Comparison of ENCODE assay signal across 17 cellular contexts in the genomic region with DNA sequence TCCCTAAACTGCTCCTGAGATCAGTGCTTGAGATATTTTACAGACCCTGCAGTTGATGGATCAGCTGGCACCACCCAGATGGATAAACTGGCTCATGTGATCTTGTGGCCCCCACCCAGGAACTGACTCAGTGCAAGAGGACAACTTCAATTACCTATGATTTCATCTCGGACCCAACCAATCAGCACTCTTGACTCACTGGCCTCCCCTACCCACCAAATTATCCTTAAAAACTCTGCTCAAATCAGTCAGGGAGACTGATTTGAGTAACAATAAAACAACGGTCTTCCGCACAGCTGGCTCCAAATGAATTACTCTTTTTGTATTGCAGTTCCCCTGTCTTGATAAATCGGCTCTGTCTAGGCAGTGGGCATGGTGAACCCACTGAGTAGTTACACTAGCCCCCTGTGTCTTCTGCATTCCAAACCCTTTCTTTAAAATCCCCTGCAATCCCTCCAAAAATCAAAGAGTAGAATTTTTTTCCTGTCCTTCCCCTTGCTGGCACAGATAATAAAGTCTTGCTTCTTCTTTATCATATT. TPM values are rescaled to one million over a fixed set of nuclear protein-coding genes. Genes with fewer than 3 reads are reported as not detected.
DNase-seq lines count a peak whose midpoint lies in the region; FAIRE-seq and TF ChIP-seq lines count a peak whose summit lies in the region.
"Had no signal": no experiment of that assay in that cellular context is flagged by ENCODE, and none has a peak within 500 bp of the region (broad histone marks: within the 10 kb centered on the region; RNA-seq: fewer than 3 reads in every experiment).

No MANE protein-coding gene starts in this region.

- no peak overlapping the region for H3K23ac ChIP-seq in H1 (ENCODE audit: insufficient read length)
- H3K23ac ChIP-seq in mesendoderm (ENCODE audit: low read length): no peak overlapping the region

- no peaks in the 10 kb centered on the region for H3K27me3 Mint-ChIP-seq in type B pancreatic cell
- H3K27me3 Mint-ChIP-seq in activated T-helper 1 cell treated with anti-CD3 and anti-CD28 coated beads, Interleukin-12 subunit alpha, Interleukin-12 subunit beta, Interleukin-2, Interleukin-4 antibody, amounts not matched to agents 30 ng/mL and 10 ng/mL and 1 ng/mL, durations not matched to agents 14 hours and 24 hours and 36 hours (ENCODE audit: insufficient read depth): peaks cover 2% of the 10 kb centered on the region

- H3K9me3 Mint-ChIP-seq in type B pancreatic cell: no peaks in the 10 kb centered on the region
- no peaks in the 10 kb centered on the region for H3K9me3 Mint-ChIP-seq in activated T-helper 1 cell treated with anti-CD3 and anti-CD28 coated beads, Interleukin-12 subunit alpha, Interleukin-12 subunit beta, Interleukin-2, Interleukin-4 antibody, amounts not matched to agents 30 ng/mL and 10 ng/mL and 1 ng/mL, durations not matched to agents 14 hours and 24 hours and 36 hours

- H2BK12ac ChIP-seq in H1 (ENCODE audit: low read depth, low read length): peak overlapping the region; percentile 29; the same call in 1 of the 2 replicates

- 39% methylated on average over 4 of the region's 4 CpGs; no CpG with 5 or more reads in 1 of the 2 experiments for WGBS in H1 (ENCODE audit: extremely low coverage in 1 of 2, insufficient coverage in 1 of 2, insufficient read length in 1 of 2, insufficient replicate concordance in 2 of 2, low coverage in 1 of 2, low lambda C conversion rate in 2 of 2, missing lambda C conversion rate in 1 of 2), 2 experiments
- WGBS in mesendoderm (ENCODE audit: extremely low coverage, insufficient coverage, low lambda C conversion rate): no CpG with 5 or more reads among the region's 4 CpGs

- H4K8ac ChIP-seq in H1 (ENCODE audit: extremely low read depth, insufficient read depth, low read length): no peak overlapping the region
- no peak overlapping the region for H4K8ac ChIP-seq in mesendoderm (ENCODE audit: low read depth, low read length)

- 0 out of 2 replicates have a peak, but pooled peaks cover 2% of the 10 kb centered on the region for H3K23me2 ChIP-seq in H1 (ENCODE audit: low read depth, low read length)

- no peaks in the 10 kb centered on the region for H4K20me1 ChIP-seq in H1 (replicated peaks in 1 of 2; ENCODE audit: control insufficient read depth in 1 of 2, insufficient read depth in 2 of 2, low read length in 2 of 2)

- H3K56ac ChIP-seq in H1 (replicated peaks; ENCODE audit: insufficient read length, low read depth, low read length) (no peak overlapping the region), mesendoderm (ENCODE audit: low read length) (peak overlapping the region; percentile 3)

- H4K5ac ChIP-seq in H1 (ENCODE audit: insufficient read length, low read depth, low read length): peak overlapping the region; percentile 45
- H4K5ac ChIP-seq in mesendoderm (ENCODE audit: low read length): no peak overlapping the region

- H3K4ac ChIP-seq in H1 (replicated peaks; ENCODE audit: insufficient read length, low read depth, low read length): no peak overlapping the region
- H3K4ac ChIP-seq in mesendoderm (ENCODE audit: low read depth, low read length): no peak overlapping the region

- no peak overlapping the region for H3K18ac ChIP-seq in H1 (ENCODE audit: extremely low read depth, low read length)
- H3K18ac ChIP-seq in mesendoderm (ENCODE audit: low read length): no peak overlapping the region

- TF ChIP-seq CTCF in H1 (IDR thresholded peaks at IDR 0.05; ENCODE audit: control extremely low read depth in 1 of 3, insufficient read depth in 1 of 3, low read depth in 1 of 3, low read length in 3 of 3): no peak
- TF ChIP-seq CTCF in type B pancreatic cell (conservative IDR thresholded peaks at IDR 0.05): no peak

- peak overlapping the region; percentile 75 for H3K27ac ChIP-seq in HUES48 (ENCODE audit: low read depth, low read length)
- H3K27ac ChIP-seq in H1 (ENCODE audit: low read depth, low read length): no peak overlapping the region
- no peak overlapping the region for H3K27ac ChIP-seq in mesendoderm (ENCODE audit: low read depth, low read length)

- H3K4me3 Mint-ChIP-seq in type B pancreatic cell: peak overlapping the region; percentile 5
- no peak overlapping the region for H3K4me3 Mint-ChIP-seq in activated T-helper 1 cell treated with anti-CD3 and anti-CD28 coated beads, Interleukin-12 subunit alpha, Interleukin-12 subunit beta, Interleukin-2, Interleukin-4 antibody, amounts not matched to agents 30 ng/mL and 10 ng/mL and 1 ng/mL, durations not matched to agents 14 hours and 24 hours and 36 hours

- H2BK5ac ChIP-seq in H1 (ENCODE audit: low read depth, low read length): no peak overlapping the region
- H2BK5ac ChIP-seq in mesendoderm (ENCODE audit: low read length): no peak overlapping the region

- H3K9ac ChIP-seq in HUES48 (ENCODE audit: low read depth, low read length) (no peak overlapping the region), H1 (replicated peaks in 1 of 4; ENCODE audit: extremely low read depth in 1 of 4, low read depth in 3 of 4, low read length in 3 of 4) (no peak overlapping the region), mesendoderm (ENCODE audit: low read length) (no peak overlapping the region)
- H3K9ac ChIP-seq: SK-N-SH had no signal

- no peaks in the 10 kb centered on the region for H3K79me2 ChIP-seq in H1 (ENCODE audit: control insufficient read depth in 1 of 2, insufficient read depth in 2 of 2, low read length in 2 of 2)
- no peaks in the 10 kb centered on the region for H3K79me2 ChIP-seq in mesendoderm (ENCODE audit: control insufficient read depth, insufficient read depth, low read length)

- no peak for DNase-seq in H1 (ENCODE audit: low read depth in 1 of 2, low spot score in 2 of 2)
- no peak for DNase-seq in mesendoderm
- no peak for DNase-seq in type B pancreatic cell (ENCODE audit: extremely low spot score, unreplicated experiment)
- DNase-seq in NOMO-1 treated with dmso at 0.1 percent for 144 hours (lab: John Stamatoyannopoulos, UW; ENCODE audit: unreplicated experiment): no peak
- DNase-seq in activated T-helper 1 cell treated with anti-CD3 and anti-CD28 coated beads, Interleukin-12 subunit alpha, Interleukin-12 subunit beta, Interleukin-2, Interleukin-4 antibody, amounts not matched to agents 30 ng/mL and 10 ng/mL and 1 ng/mL, durations not matched to agents 14 hours and 24 hours and 36 hours (ENCODE audit: low spot score): no peak
- DNase-seq in GM19238 (ENCODE audit: insufficient read length, low spot score): no peak
- DNase-seq: COR-L47, Karpas-422, MM.1S, NCI-H1092 treated with DMSO at 0.1 percent for 48 hours, NCI-H1694 treated with DMSO at 0.1 percent for 48 hours, NCI-H2107, NCI-H2227 treated with DMSO at 0.1 percent for 48 hours, NCI-H524 treated with DMSO at 0.1 percent for 48 hours, SHP77, SK-N-SH had no signal

- H3K79me1 ChIP-seq in H1 (ENCODE audit: low read depth, low read length): no peaks in the 10 kb centered on the region; the same call in 1 of the 2 replicates
- no peaks in the 10 kb centered on the region for H3K79me1 ChIP-seq in mesendoderm (ENCODE audit: low read length)

- intact Hi-C loops in activated T-helper 1 cell treated with anti-CD3 and anti-CD28 coated beads, Interleukin-12 subunit alpha, Interleukin-12 subunit beta, Interleukin-2, Interleukin-4 antibody, amounts not matched to agents 30 ng/mL and 10 ng/mL and 1 ng/mL, durations not matched to agents 14 hours and 24 hours and 36 hours (cut with micrococcal nuclease): no loop called here

- no peak for TF ChIP-seq RAD21 in H1 (IDR thresholded peaks at IDR 0.05 in 1 of 2, conservative IDR thresholded peaks at IDR 0.05 in 1 of 2; ENCODE audit: low read depth in 2 of 2, low read length in 2 of 2)

- H3K27ac Mint-ChIP-seq in type B pancreatic cell: no peak overlapping the region
- no peak overlapping the region for H3K27ac Mint-ChIP-seq in activated T-helper 1 cell treated with anti-CD3 and anti-CD28 coated beads, Interleukin-12 subunit alpha, Interleukin-12 subunit beta, Interleukin-2, Interleukin-4 antibody, amounts not matched to agents 30 ng/mL and 10 ng/mL and 1 ng/mL, durations not matched to agents 14 hours and 24 hours and 36 hours

- H4K91ac ChIP-seq in H1 (replicated peaks; ENCODE audit: insufficient read length, low read length): no peak overlapping the region

- peak; percentile 55 for FAIRE-seq in H1 (lab: Jason Lieb, UNC)

- H3K4me2 ChIP-seq in H1 (ENCODE audit: insufficient read depth in 1 of 2, low read depth in 2 of 2, low read length in 2 of 2) (peak overlapping the region; percentile 24 to 64; a peak in 3 of 4 replicates), mesendoderm (ENCODE audit: low read length) (no peak overlapping the region)
- H3K4me2 ChIP-seq: SK-N-SH had no signal

- no peak overlapping the region for H2AK5ac ChIP-seq in H1 (ENCODE audit: low read depth, low read length)
- no peak overlapping the region for H2AK5ac ChIP-seq in mesendoderm (ENCODE audit: low read length)

- no peak overlapping the region for H2BK20ac ChIP-seq in H1 (ENCODE audit: low read length)

- POLR2A ChIA-PET in H1 (lab: Charles Lee; ENCODE audit: partially characterized antibody): interaction anchor here (0.7 to 0.8 kb wide), 2 partner anchors 77 to 143 kb away, joined by 3 to 7 read pairs; no protein-coding TSS in a partner anchor

- H2BK120ac ChIP-seq in H1 (replicated peaks; ENCODE audit: low read depth, low read length) (no peak overlapping the region), mesendoderm (ENCODE audit: low read depth, low read length) (no peak overlapping the region)

- H3K27me3 ChIP-seq in HUES48 (ENCODE audit: control insufficient read depth, insufficient read depth, low read length) (no peaks in the 10 kb centered on the region), H1 (replicated peaks in 1 of 4; ENCODE audit: control insufficient read depth in 3 of 4, extremely low read depth in 1 of 4, insufficient read depth in 3 of 4, low read length in 3 of 4) (no peaks in the 10 kb centered on the region), mesendoderm (ENCODE audit: insufficient read depth, low read length, poor library complexity) (no peaks in the 10 kb centered on the region)

- H3K4me1 Mint-ChIP-seq in type B pancreatic cell (ENCODE audit: unreplicated experiment): peaks cover 18% of the 10 kb centered on the region
- no peaks in the 10 kb centered on the region for H3K4me1 Mint-ChIP-seq in activated T-helper 1 cell treated with anti-CD3 and anti-CD28 coated beads, Interleukin-12 subunit alpha, Interleukin-12 subunit beta, Interleukin-2, Interleukin-4 antibody, amounts not matched to agents 30 ng/mL and 10 ng/mL and 1 ng/mL, durations not matched to agents 14 hours and 24 hours and 36 hours (ENCODE audit: low read depth)

- H3K4me3 ChIP-seq in HUES48 (ENCODE audit: low read depth, low read length) (no peak overlapping the region), H1 (ENCODE audit: extremely low read depth in 1 of 4, insufficient read depth in 2 of 4, low read depth in 3 of 4, low read length in 4 of 4) (peak overlapping the region in 1 of 4 experiments; percentile 7; a peak in 1 of 8 replicates), mesendoderm (ENCODE audit: low read length) (no peak overlapping the region)

- H2BK15ac ChIP-seq in H1 (ENCODE audit: low read length) (no peak overlapping the region), mesendoderm (replicated peaks; ENCODE audit: low read depth) (no peak overlapping the region)

- H3K4me1 ChIP-seq in HUES48 (ENCODE audit: control insufficient read depth, insufficient read depth, low read length) (peaks cover 31% of the 10 kb centered on the region), H1 (replicated peaks in 1 of 4; ENCODE audit: control insufficient read depth in 3 of 4, insufficient read depth in 4 of 4, low read length in 3 of 4) (peaks cover 7 to 29% (median 18%) of the 10 kb centered on the region in 4 experiments), mesendoderm (ENCODE audit: control insufficient read depth, low read depth, low read length) (peaks cover 3% of the 10 kb centered on the region)

- TF ChIP-seq EP300 in H1 (IDR thresholded peaks at IDR 0.05; ENCODE audit: borderline replicate concordance in 1 of 2, low read depth in 2 of 2, low read length in 2 of 2): no peak

- H3K36me3 Mint-ChIP-seq in type B pancreatic cell: no peaks in the 10 kb centered on the region
- H3K36me3 Mint-ChIP-seq in activated T-helper 1 cell treated with anti-CD3 and anti-CD28 coated beads, Interleukin-12 subunit alpha, Interleukin-12 subunit beta, Interleukin-2, Interleukin-4 antibody, amounts not matched to agents 30 ng/mL and 10 ng/mL and 1 ng/mL, durations not matched to agents 14 hours and 24 hours and 36 hours (ENCODE audit: low read depth): no peaks in the 10 kb centered on the region

- H3K14ac ChIP-seq in H1 (ENCODE audit: insufficient read length): no peak overlapping the region

- no peak for TF ChIP-seq POLR2A in H1 (IDR thresholded peaks at IDR 0.05; ENCODE audit: control extremely low read depth in 1 of 2, low read depth in 2 of 2, low read length in 2 of 2)

- H2AFZ ChIP-seq in H1 (ENCODE audit: low read length): no peak overlapping the region

- H3K9me3 ChIP-seq in HUES48 (ENCODE audit: control insufficient read depth, insufficient read depth, low read length) (no peaks in the 10 kb centered on the region), H1 (ENCODE audit: insufficient read depth in 2 of 2, low read depth in 1 of 2, low read length in 1 of 2) (no peaks in the 10 kb centered on the region)
- H3K9me3 ChIP-seq: SK-N-SH had no signal

- CTCF ChIA-PET in H1 (lab: Charles Lee; ENCODE audit: partially characterized antibody): no interaction called here

- H3K36me3 ChIP-seq in HUES48 (ENCODE audit: control insufficient read depth, insufficient read depth, low read length) (no peaks in the 10 kb centered on the region), H1 (ENCODE audit: control insufficient read depth in 2 of 4, insufficient read depth in 4 of 4, low read length in 3 of 4) (no peaks in the 10 kb centered on the region), mesendoderm (ENCODE audit: control insufficient read depth, insufficient read depth, low read length) (no peaks in the 10 kb centered on the region)

RNA-seq across cellular contexts. Expression of gene OR2B6, which starts 48.2 kb away (rescaled TPM):
- not detected in 2 replicates for total RNA-seq in H1 (2021; fragmentation: NEBNext Ultra II Directional; extraction: Animal tissue kit (Norgen Biotek cat#: 25700))
- 0.26 and 0.46 TPM in 2 replicates for polyA plus RNA-seq in H1 (2011; rRNA removed)
- polyA plus RNA-seq in H1 (2011; cell fraction: cytosol; rRNA removed): 0.43 TPM
- polyA plus RNA-seq in H1 (2011; cell fraction: nucleus; rRNA removed): 1.5 TPM
- polyA plus RNA-seq in H1 (2012, experiment 1 of 2): not detected in 4 replicates
- not detected for polyA plus RNA-seq in H1 (2012, experiment 2 of 2)
- not detected for polyA plus RNA-seq in H1 (2013, experiment 1 of 2)
- polyA plus RNA-seq in H1 (2013, experiment 2 of 2): not detected
- not detected in 2 replicates for polyA minus RNA-seq in H1 (2011; rRNA and poly(A)+ RNA removed)
- polyA minus RNA-seq in H1 (2011; cell fraction: cytosol; rRNA and poly(A)+ RNA removed): not detected
- polyA minus RNA-seq in H1 (2011; cell fraction: nucleus; rRNA and poly(A)+ RNA removed): 2.6 TPM
- polyA plus RNA-seq in mesendoderm (2013, experiment 1 of 2): 0.08 TPM
- 0.20 TPM for polyA plus RNA-seq in mesendoderm (2013, experiment 2 of 2)
- not detected in 2 replicates for total RNA-seq in type B pancreatic cell (ENCODE audit: low replicate concordance)
- not detected in 2 replicates for total RNA-seq in activated T-helper 1 cell treated with anti-CD3 and anti-CD28 coated beads, Interleukin-12 subunit alpha, Interleukin-12 subunit beta, Interleukin-2, Interleukin-4 antibody, amounts not matched to agents 30 ng/mL and 10 ng/mL and 1 ng/mL, durations not matched to agents 14 hours and 24 hours and 36 hours
